Comparison of ENCODE assay signal across 1 cellular context in the genomic region with DNA sequence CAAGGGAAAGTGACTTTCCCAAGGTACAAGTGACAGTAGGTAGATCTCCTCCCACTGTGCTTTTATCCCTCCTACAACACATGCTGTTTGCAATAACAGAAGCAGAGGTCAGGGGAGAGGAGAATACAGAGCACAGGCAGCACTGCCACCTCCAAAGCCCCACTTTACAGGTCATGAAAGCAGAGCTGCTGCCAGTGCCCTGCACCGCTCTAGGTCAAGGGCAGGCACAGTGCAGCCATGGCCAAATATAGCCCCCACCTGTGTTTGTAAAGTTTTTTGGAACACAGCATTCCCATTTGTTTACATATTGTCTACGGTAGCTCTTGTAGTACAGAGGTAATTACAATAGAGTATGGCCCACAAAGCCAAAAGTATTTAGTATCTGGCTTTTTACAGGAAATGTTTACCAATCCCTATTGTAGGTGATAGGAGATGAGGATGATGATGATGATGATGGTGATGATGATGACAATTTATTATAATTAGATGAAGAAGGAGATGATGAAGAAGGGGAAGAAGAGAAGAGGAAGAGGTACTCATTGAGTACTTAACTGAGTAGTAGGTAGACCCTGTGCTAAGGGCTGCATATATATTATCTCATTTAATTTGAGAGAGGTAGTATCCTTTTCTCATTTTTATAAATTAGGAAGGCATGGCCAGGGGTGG.
TF ChIP-seq lines count a peak whose summit lies in the region.

No MANE protein-coding gene starts in this region.

TF ChIP-seq in HepG2, 621 proteins besides CTCF, POLR2A, EP300 and RAD21 (continued from another document and continues in another):
- TF ChIP-seq LRRFIP1 (CRISPR knock-in tag; conservative IDR thresholded peaks at IDR 0.05) (no peak), CEBPG (CRISPR knock-in tag; IDR thresholded peaks at IDR 0.05) (no peak), ZFP36L1 (CRISPR knock-in tag; IDR thresholded peaks at IDR 0.05) (no peak), ZNF670 (CRISPR knock-in tag; IDR thresholded peaks at IDR 0.05; ENCODE audit: borderline replicate concordance) (no peak), ZFP82 (CRISPR knock-in tag; IDR thresholded peaks at IDR 0.05; ENCODE audit: borderline replicate concordance) (no peak), BCL6 (CRISPR knock-in tag; IDR thresholded peaks at IDR 0.05) (peak; percentile 51), IRF1 (CRISPR knock-in tag; IDR thresholded peaks at IDR 0.05; ENCODE audit: low read depth) (no peak), RBFOX2 (IDR thresholded peaks at IDR 0.05; ENCODE audit: low read depth, low read length) (no peak), GPBP1L1 (CRISPR knock-in tag; IDR thresholded peaks at IDR 0.05) (no peak), NBN (conservative IDR thresholded peaks at IDR 0.05) (no peak), RAD51 (IDR thresholded peaks at IDR 0.05; ENCODE audit: borderline replicate concordance) (no peak), JUND (CRISPR knock-in tag; IDR thresholded peaks at IDR 0.05) (no peak), TCF7L2 (IDR thresholded peaks at IDR 0.05; ENCODE audit: low read depth, low read length) (no peak), ZBTB7B (CRISPR knock-in tag; IDR thresholded peaks at IDR 0.05) (0 out of 2 replicates have a peak, but pooled peaks have one; percentile 38), GATA4 (IDR thresholded peaks at IDR 0.05; ENCODE audit: borderline replicate concordance, low read depth) (no peak), ZBTB8A (CRISPR knock-in tag; IDR thresholded peaks at IDR 0.05; ENCODE audit: borderline replicate concordance, low read depth) (no peak), SKIL (CRISPR knock-in tag; IDR thresholded peaks at IDR 0.05; ENCODE audit: borderline replicate concordance) (0 out of 2 replicates have a peak, but pooled peaks have one; percentile 13), TAF15 (IDR thresholded peaks at IDR 0.05; ENCODE audit: low read depth, low read length, poor library complexity, severe bottlenecking) (no peak), CREB1 (IDR thresholded peaks at IDR 0.05) (peak; percentile 51; the same call in 1 of the 2 replicates), CREB1 (CRISPR knock-in tag; IDR thresholded peaks at IDR 0.05) (no peak), ZNF691 (CRISPR knock-in tag; IDR thresholded peaks at IDR 0.05; ENCODE audit: borderline replicate concordance, low read depth) (no peak), ZKSCAN1 (IDR thresholded peaks at IDR 0.05; ENCODE audit: low read length) (no peak), JUN (CRISPR knock-in tag; IDR thresholded peaks at IDR 0.05) (no peak), BHLHE40 (IDR thresholded peaks at IDR 0.05; ENCODE audit: low read length) (no peak), BORCS8-MEF2B (CRISPR knock-in tag; IDR thresholded peaks at IDR 0.05) (no peak), GABPA (IDR thresholded peaks at IDR 0.05; ENCODE audit: low read depth, low read length) (no peak), GABPA (CRISPR knock-in tag; IDR thresholded peaks at IDR 0.05; ENCODE audit: low read depth) (no peak), ZSCAN22 (CRISPR knock-in tag; IDR thresholded peaks at IDR 0.05) (no peak), SALL1 (CRISPR knock-in tag; IDR thresholded peaks at IDR 0.05) (peak; percentile 76), POLR2AphosphoS5 (IDR thresholded peaks at IDR 0.05; ENCODE audit: low read depth, low read length) (no peak), RXRA (CRISPR knock-in tag; IDR thresholded peaks at IDR 0.05) (peak; percentile 21; the same call in 1 of the 2 replicates), SMC3 (IDR thresholded peaks at IDR 0.05; ENCODE audit: low read length) (no peak), RNF219 (CRISPR knock-in tag; IDR thresholded peaks at IDR 0.05) (no peak), TOE1 (CRISPR knock-in tag; IDR thresholded peaks at IDR 0.05) (no peak)
- TF ChIP-seq, protein P1, sequence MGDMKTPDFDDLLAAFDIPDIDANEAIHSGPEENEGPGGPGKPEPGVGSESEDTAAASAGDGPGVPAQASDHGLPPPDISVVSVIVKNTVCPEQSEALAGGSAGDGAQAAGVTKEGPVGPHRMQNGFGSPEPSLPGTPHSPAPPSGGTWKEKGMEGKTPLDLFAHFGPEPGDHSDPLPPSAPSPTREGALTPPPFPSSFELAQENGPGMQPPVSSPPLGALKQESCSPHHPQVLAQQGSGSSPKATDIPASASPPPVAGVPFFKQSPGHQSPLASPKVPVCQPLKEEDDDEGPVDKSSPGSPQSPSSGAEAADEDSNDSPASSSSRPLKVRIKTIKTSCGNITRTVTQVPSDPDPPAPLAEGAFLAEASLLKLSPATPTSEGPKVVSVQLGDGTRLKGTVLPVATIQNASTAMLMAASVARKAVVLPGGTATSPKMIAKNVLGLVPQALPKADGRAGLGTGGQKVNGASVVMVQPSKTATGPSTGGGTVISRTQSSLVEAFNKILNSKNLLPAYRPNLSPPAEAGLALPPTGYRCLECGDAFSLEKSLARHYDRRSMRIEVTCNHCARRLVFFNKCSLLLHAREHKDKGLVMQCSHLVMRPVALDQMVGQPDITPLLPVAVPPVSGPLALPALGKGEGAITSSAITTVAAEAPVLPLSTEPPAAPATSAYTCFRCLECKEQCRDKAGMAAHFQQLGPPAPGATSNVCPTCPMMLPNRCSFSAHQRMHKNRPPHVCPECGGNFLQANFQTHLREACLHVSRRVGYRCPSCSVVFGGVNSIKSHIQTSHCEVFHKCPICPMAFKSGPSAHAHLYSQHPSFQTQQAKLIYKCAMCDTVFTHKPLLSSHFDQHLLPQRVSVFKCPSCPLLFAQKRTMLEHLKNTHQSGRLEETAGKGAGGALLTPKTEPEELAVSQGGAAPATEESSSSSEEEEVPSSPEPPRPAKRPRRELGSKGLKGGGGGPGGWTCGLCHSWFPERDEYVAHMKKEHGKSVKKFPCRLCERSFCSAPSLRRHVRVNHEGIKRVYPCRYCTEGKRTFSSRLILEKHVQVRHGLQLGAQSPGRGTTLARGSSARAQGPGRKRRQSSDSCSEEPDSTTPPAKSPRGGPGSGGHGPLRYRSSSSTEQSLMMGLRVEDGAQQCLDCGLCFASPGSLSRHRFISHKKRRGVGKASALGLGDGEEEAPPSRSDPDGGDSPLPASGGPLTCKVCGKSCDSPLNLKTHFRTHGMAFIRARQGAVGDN (CRISPR knock-in tag; IDR thresholded peaks at IDR 0.05) = no peak
- TF ChIP-seq, protein P2, sequence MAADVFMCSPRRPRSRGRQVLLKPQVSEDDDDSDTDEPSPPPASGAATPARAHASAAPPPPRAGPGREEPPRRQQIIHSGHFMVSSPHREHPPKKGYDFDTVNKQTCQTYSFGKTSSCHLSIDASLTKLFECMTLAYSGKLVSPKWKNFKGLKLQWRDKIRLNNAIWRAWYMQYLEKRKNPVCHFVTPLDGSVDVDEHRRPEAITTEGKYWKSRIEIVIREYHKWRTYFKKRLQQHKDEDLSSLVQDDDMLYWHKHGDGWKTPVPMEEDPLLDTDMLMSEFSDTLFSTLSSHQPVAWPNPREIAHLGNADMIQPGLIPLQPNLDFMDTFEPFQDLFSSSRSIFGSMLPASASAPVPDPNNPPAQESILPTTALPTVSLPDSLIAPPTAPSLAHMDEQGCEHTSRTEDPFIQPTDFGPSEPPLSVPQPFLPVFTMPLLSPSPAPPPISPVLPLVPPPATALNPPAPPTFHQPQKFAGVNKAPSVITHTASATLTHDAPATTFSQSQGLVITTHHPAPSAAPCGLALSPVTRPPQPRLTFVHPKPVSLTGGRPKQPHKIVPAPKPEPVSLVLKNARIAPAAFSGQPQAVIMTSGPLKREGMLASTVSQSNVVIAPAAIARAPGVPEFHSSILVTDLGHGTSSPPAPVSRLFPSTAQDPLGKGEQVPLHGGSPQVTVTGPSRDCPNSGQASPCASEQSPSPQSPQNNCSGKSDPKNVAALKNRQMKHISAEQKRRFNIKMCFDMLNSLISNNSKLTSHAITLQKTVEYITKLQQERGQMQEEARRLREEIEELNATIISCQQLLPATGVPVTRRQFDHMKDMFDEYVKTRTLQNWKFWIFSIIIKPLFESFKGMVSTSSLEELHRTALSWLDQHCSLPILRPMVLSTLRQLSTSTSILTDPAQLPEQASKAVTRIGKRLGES (CRISPR knock-in tag; IDR thresholded peaks at IDR 0.05; ENCODE audit: borderline replicate concordance) = no peak
- TF ChIP-seq, protein P3, sequence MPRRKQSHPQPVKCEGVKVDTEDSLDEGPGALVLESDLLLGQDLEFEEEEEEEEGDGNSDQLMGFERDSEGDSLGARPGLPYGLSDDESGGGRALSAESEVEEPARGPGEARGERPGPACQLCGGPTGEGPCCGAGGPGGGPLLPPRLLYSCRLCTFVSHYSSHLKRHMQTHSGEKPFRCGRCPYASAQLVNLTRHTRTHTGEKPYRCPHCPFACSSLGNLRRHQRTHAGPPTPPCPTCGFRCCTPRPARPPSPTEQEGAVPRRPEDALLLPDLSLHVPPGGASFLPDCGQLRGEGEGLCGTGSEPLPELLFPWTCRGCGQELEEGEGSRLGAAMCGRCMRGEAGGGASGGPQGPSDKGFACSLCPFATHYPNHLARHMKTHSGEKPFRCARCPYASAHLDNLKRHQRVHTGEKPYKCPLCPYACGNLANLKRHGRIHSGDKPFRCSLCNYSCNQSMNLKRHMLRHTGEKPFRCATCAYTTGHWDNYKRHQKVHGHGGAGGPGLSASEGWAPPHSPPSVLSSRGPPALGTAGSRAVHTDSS (CRISPR knock-in tag; conservative IDR thresholded peaks at IDR 0.05) = no peak
- TF ChIP-seq, protein P4, sequence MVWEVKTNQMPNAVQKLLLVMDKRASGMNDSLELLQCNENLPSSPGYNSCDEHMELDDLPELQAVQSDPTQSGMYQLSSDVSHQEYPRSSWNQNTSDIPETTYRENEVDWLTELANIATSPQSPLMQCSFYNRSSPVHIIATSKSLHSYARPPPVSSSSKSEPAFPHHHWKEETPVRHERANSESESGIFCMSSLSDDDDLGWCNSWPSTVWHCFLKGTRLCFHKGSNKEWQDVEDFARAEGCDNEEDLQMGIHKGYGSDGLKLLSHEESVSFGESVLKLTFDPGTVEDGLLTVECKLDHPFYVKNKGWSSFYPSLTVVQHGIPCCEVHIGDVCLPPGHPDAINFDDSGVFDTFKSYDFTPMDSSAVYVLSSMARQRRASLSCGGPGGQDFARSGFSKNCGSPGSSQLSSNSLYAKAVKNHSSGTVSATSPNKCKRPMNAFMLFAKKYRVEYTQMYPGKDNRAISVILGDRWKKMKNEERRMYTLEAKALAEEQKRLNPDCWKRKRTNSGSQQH (CRISPR knock-in tag; IDR thresholded peaks at IDR 0.05; ENCODE audit: low read depth) = no peak
